ENCODE assay signal across 10 cellular contexts in the genomic region with DNA sequence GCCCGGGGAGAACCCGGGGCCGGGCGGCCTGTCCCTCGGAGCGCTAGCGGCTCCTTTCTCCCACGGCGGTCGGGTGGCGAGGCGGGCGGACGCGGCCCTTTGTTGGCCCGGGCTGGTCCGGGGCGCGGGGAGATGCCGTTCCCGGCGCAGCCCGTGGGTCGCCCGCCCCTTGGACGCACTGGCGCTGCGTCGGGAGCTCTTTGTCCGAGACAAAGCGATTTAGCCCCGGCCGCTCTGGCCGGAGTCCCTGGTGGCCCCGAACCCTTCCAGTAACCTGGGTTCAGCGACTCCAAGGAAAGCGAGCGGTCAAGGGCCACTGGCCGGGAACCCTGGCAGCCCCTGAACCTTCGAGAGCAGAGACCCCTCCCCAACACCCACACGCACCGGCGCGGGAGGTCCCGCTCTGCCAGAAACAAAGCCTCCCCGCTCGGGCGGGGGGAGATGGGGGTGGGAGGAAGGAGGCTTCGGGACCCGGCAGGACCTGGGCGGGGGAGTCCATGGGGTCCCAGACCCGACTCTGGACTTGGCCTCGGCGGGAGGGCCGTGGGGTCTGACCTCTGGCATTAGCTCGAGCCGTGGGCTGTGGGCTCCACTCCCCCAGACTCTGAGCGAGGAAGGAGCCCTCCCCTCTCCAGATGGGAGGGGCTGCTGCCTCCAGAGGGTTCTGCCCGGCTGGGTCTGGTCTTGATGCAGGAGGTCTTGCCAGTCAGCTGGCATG. TPM values are rescaled to one million over a fixed set of nuclear protein-coding genes. Genes with fewer than 3 reads are reported as not detected.
A peak's percentile ranks its signal among the peaks of the same experiment; 100 is the strongest.
DNase-seq lines count a peak whose midpoint lies in the region; ATAC-seq, FAIRE-seq and TF ChIP-seq lines count a peak whose summit lies in the region.
"Had no signal": no experiment of that assay in that cellular context is flagged by ENCODE, and none has a peak within 500 bp of the region (broad histone marks: within the 10 kb centered on the region; RNA-seq: fewer than 3 reads in every experiment).

No MANE protein-coding gene starts in this region.

- no peak for TF ChIP-seq POLR2A in GM12891 (IDR thresholded peaks at IDR 0.05; ENCODE audit: low read depth, low read length)

- DNase-seq in NCI-H748 (lab: John Stamatoyannopoulos, UW; ENCODE audit: unreplicated experiment): peak; percentile 46
- DNase-seq in NCI-H748 treated with DMSO at 0.1 percent for 48 hours (lab: John Stamatoyannopoulos, UW): no peak
- DNase-seq in stimulated activated naive B cell treated with anti-CD40 and anti-IgM and Interleukin-4, amounts not matched to agents 10 μg/mL and 1 μg/mL and 100 μg/mL, for 72 hours: no peak
- DNase-seq in GM12891 (ENCODE audit: insufficient read length, low spot score): no peak
- DNase-seq in central memory CD4-positive, alpha-beta T cell: no peak
- DNase-seq: activated CD4-positive, alpha-beta T cell treated with anti-CD3 and anti-CD28 coated beads, Interleukin-2, amount 50 U/mL, for 48 hours; Karpas-422 had no signal

- peaks cover 21% of the 10 kb centered on the region for H3K27me3 Mint-ChIP-seq in activated naive CD8-positive, alpha-beta T cell
- H3K27me3 Mint-ChIP-seq in stimulated activated naive B cell treated with anti-CD40 and anti-IgM and Interleukin-4, amounts not matched to agents 10 μg/mL and 1 μg/mL and 100 μg/mL, for 72 hours: peaks cover 55 to 57% of the 10 kb centered on the region in 2 donors

- H3K4me1 Mint-ChIP-seq in activated naive CD8-positive, alpha-beta T cell (ENCODE audit: low read depth): peaks cover 8% of the 10 kb centered on the region
- H3K4me1 Mint-ChIP-seq in stimulated activated naive B cell treated with anti-CD40 and anti-IgM and Interleukin-4, amounts not matched to agents 10 μg/mL and 1 μg/mL and 100 μg/mL, for 72 hours: peaks cover 6 to 10% of the 10 kb centered on the region in 2 donors

- ATAC-seq in stimulated activated naive B cell treated with anti-CD40 and anti-IgM and Interleukin-4, amounts not matched to agents 10 μg/mL and 1 μg/mL and 100 μg/mL, for 72 hours (replicated peaks): peak in 1 of 2 donors; percentile 19
- no peak for ATAC-seq in esophagus mucosa

- no peak for FAIRE-seq in GM12891 (lab: Jason Lieb, UNC)

- no peaks in the 10 kb centered on the region for H3K9me3 Mint-ChIP-seq in activated naive CD8-positive, alpha-beta T cell (ENCODE audit: low read depth)
- H3K9me3 Mint-ChIP-seq in stimulated activated naive B cell treated with anti-CD40 and anti-IgM and Interleukin-4, amounts not matched to agents 10 μg/mL and 1 μg/mL and 100 μg/mL, for 72 hours: peaks cover 0 to 2% of the 10 kb centered on the region in 2 donors

- H3K27ac Mint-ChIP-seq in activated naive CD8-positive, alpha-beta T cell: no peak overlapping the region
- no peak overlapping the region for H3K27ac Mint-ChIP-seq in stimulated activated naive B cell treated with anti-CD40 and anti-IgM and Interleukin-4, amounts not matched to agents 10 μg/mL and 1 μg/mL and 100 μg/mL, for 72 hours

- H3K36me3 Mint-ChIP-seq in activated naive CD8-positive, alpha-beta T cell: no peaks in the 10 kb centered on the region
- no peaks in the 10 kb centered on the region for H3K36me3 Mint-ChIP-seq in stimulated activated naive B cell treated with anti-CD40 and anti-IgM and Interleukin-4, amounts not matched to agents 10 μg/mL and 1 μg/mL and 100 μg/mL, for 72 hours

- H3K4me3 Mint-ChIP-seq in activated naive CD8-positive, alpha-beta T cell: peak overlapping the region; percentile 18
- peak overlapping the region; percentile 19 to 21 for H3K4me3 Mint-ChIP-seq in stimulated activated naive B cell treated with anti-CD40 and anti-IgM and Interleukin-4, amounts not matched to agents 10 μg/mL and 1 μg/mL and 100 μg/mL, for 72 hours

- peak overlapping the region; percentile 47 for H3K4me3 ChIP-seq in iPS-11a (ENCODE audit: low read depth, low read length)

TF ChIP-seq in GM12891, 5 proteins besides CTCF, POLR2A, EP300 and RAD21:
- no peak for TF ChIP-seq POU2F2 (IDR thresholded peaks at IDR 0.05; ENCODE audit: low read depth, low read length)
- TF ChIP-seq SPI1 (IDR thresholded peaks at IDR 0.05; ENCODE audit: low read depth, low read length): no peak
- no peak for TF ChIP-seq TAF1 (IDR thresholded peaks at IDR 0.05; ENCODE audit: low read depth, low read length)

RNA-seq across cellular contexts. Expression of a gene that starts 0.8 kb away (rescaled TPM):
- total RNA-seq in esophagus mucosa: 1.6 TPM
- 0.98 TPM for polyA plus RNA-seq in GM12891 (2012; ENCODE audit: low read depth, missing spikeins)
